ENCODE assay signal across 9 cellular contexts in the genomic region with DNA sequence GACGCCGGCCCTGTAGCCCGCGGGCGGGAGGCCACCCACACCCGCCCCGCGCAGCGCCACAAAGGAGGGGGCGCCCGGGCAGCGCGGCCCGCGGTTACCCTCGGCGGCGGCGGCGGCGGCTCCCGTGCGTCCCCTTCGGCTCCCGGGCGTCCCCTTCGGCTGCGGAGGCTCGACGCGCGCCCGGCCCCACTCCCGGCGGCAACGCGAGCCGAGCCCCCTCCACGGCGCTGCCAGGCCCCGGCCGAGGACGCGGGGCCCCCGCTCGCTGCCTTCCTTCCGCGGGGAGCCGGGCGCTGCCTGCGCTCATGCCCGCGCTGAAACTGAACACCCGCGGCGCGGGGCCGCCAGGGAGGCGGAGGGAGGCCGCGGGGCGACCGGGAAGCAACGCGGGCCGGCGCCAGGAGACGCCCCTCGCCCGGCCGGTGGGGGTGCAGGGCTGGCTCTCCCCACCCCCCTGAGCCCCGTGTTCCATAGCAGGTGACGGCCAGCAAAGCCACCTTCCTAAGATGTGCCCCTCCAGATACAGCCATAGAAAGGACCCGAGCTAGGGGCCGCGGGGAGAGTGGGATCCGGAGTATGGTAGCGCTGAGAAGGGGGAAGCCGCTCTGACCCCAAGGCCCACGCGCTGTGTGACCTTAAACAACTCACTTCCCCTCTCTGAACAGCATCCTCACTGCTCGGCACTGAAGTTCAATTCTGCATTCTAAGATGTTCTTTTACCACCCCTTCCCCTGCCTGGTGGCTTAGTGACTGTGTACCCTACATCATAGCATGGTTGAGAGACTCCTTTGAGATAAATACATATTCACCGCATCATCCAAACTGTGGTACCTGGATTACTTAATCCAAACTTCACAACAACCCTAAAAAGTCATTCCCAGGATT. TPM values are rescaled to one million over a fixed set of nuclear protein-coding genes. Genes with fewer than 3 reads are reported as not detected.
DNase-seq lines count a peak whose midpoint lies in the region; ATAC-seq, FAIRE-seq and TF ChIP-seq lines count a peak whose summit lies in the region.
"Had no signal": no experiment of that assay in that cellular context is flagged by ENCODE, and none has a peak within 500 bp of the region (broad histone marks: within the 10 kb centered on the region; RNA-seq: fewer than 3 reads in every experiment).

No MANE protein-coding gene starts in this region.

- no peak for FAIRE-seq in HTR-8/SVneo (lab: Jason Lieb, UNC)
- FAIRE-seq: endometrium had no signal

- no peaks in the 10 kb centered on the region for H3K9me3 Mint-ChIP-seq in MCF 10A (ENCODE audit: unreplicated experiment)
- H3K9me3 Mint-ChIP-seq in stimulated activated naive CD8-positive, alpha-beta T cell treated with anti-CD3 and anti-CD28 coated beads, Interleukin-15, amount 100 ng/mL, for 72 hours: no peaks in the 10 kb centered on the region

- POLR2A ChIA-PET in MCF 10A (lab: Yijun Ruan, JAX): no interaction called here

- DNase-seq in NCI-H748 (lab: John Stamatoyannopoulos, UW; ENCODE audit: unreplicated experiment) (peak; percentile 53), NCI-H748 treated with DMSO at 0.1 percent for 48 hours (lab: John Stamatoyannopoulos, UW) (no peak), RKO (ENCODE audit: low spot score) (peak; percentile 29), MCF 10A (ENCODE audit: unreplicated experiment) (no peak), left lobe of liver (ENCODE audit: low spot score) (no peak), HTR-8/SVneo (ENCODE audit: insufficient read length, low spot score) (no peak)
- peak in 1 of 2 donors; percentile 31 for DNase-seq in stimulated activated naive CD8-positive, alpha-beta T cell treated with anti-CD3 and anti-CD28 coated beads, Interleukin-15, amount 100 ng/mL, for 72 hours

- peaks cover 5% of the 10 kb centered on the region for H3K36me3 Mint-ChIP-seq in MCF 10A (ENCODE audit: insufficient read depth, unreplicated experiment)

- no TSS peak for BruUV-seq in MCF 10A (replicated peaks; lab: Mats Ljungman, UMichigan)

- no peaks in the 10 kb centered on the region for H3K27me3 Mint-ChIP-seq in MCF 10A (ENCODE audit: insufficient read depth, unreplicated experiment)
- H3K27me3 Mint-ChIP-seq in stimulated activated naive CD8-positive, alpha-beta T cell treated with anti-CD3 and anti-CD28 coated beads, Interleukin-15, amount 100 ng/mL, for 72 hours: no peaks in the 10 kb centered on the region

- CTCF ChIA-PET in MCF 10A (lab: Yijun Ruan, JAX): interaction anchor here (1.2 kb wide), 1 partner anchor 14 kb away, joined by 7 read pairs; no protein-coding TSS in a partner anchor

- peak; percentile 9 for ATAC-seq in HG02884 (IDR thresholded peaks at IDR 0.05; ENCODE audit: unreplicated experiment)
- peak; percentile 19 for ATAC-seq in left lobe of liver
- peak; percentile 24 for ATAC-seq in stimulated activated naive CD8-positive, alpha-beta T cell treated with anti-CD3 and anti-CD28 coated beads, Interleukin-15, amount 100 ng/mL, for 72 hours

- peak overlapping the region; percentile 76 for H3K27ac Mint-ChIP-seq in MCF 10A (ENCODE audit: low read depth, unreplicated experiment)
- H3K27ac Mint-ChIP-seq in stimulated activated naive CD8-positive, alpha-beta T cell treated with anti-CD3 and anti-CD28 coated beads, Interleukin-15, amount 100 ng/mL, for 72 hours: peak overlapping the region; percentile 79 to 87

- peak overlapping the region; percentile 78 for H3K4me3 Mint-ChIP-seq in MCF 10A (ENCODE audit: unreplicated experiment)
- H3K4me3 Mint-ChIP-seq in stimulated activated naive CD8-positive, alpha-beta T cell treated with anti-CD3 and anti-CD28 coated beads, Interleukin-15, amount 100 ng/mL, for 72 hours: peak overlapping the region; percentile 78 to 85

- TF ChIP-seq CTCF in MCF 10A (IDR thresholded peaks at IDR 0.05; ENCODE audit: unreplicated experiment): no peak

- intact Hi-C loops in MCF 10A (cut with micrococcal nuclease): no loop called here

- peaks cover 12% of the 10 kb centered on the region for H3K4me1 Mint-ChIP-seq in MCF 10A (ENCODE audit: insufficient read depth, unreplicated experiment)
- H3K4me1 Mint-ChIP-seq in stimulated activated naive CD8-positive, alpha-beta T cell treated with anti-CD3 and anti-CD28 coated beads, Interleukin-15, amount 100 ng/mL, for 72 hours: peaks cover 63% of the 10 kb centered on the region

RNA-seq across cellular contexts. Expression of a gene that starts 42.8 kb away (rescaled TPM):
- 15.5 and 19.5 TPM in 2 replicates for total RNA-seq in MCF 10A (2022)
- total RNA-seq in left lobe of liver: 10.1 TPM

Comparison
In these comparisons a context has a peak if more than half of its experiments do, and no peak if none do; other contexts are left out.
1. DNase-seq: peak in NCI-H748 (single experiment) and RKO (single experiment); none in NCI-H748 treated with DMSO at 0.1 percent for 48 hours (single experiment), MCF 10A (single experiment), left lobe of liver (single experiment) and HTR-8/SVneo (single experiment).
2. Peak in every context shown above with its lines, with median percentiles within 50 percentile points of each other: ATAC-seq.